Comparison of ENCODE assay signal across 23 cellular contexts in the genomic region with DNA sequence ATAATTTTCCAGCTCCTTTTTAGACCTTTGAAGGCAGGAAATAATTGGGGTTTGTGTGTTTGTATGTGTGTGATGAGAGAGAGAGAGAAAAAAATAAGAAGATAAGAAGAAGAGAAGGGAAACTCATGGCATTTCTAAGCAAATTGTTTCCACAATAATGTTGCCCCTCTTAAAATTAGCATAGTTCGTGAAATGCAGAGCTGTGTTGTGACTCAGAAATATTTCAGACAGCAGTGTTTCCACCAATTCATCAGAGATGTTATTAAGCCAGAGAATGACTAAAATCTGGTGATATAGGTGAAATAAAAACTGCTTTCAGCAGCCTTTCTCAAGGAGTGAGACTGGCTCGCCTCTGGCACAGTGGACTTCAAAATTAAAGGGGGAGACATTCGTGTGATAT.
A peak's percentile ranks its signal among the peaks of the same experiment; 100 is the strongest.
DNase-seq lines count a peak whose midpoint lies in the region; ATAC-seq, FAIRE-seq and TF ChIP-seq lines count a peak whose summit lies in the region.
"Had no signal": no experiment of that assay in that cellular context is flagged by ENCODE, and none has a peak within 500 bp of the region (broad histone marks: within the 10 kb centered on the region; RNA-seq: fewer than 3 reads in every experiment).

No MANE protein-coding gene starts in this region.

- no peak overlapping the region for H3K4me3 Mint-ChIP-seq in activated T-cell treated with anti-CD3 and anti-CD28 coated beads, Interleukin-2, amount 50 U/mL, for 24 hours
- H3K4me3 Mint-ChIP-seq in activated CD8-positive, alpha-beta T cell treated with anti-CD3 and anti-CD28 coated beads for 36 hours, result no peak overlapping the region
- H3K4me3 Mint-ChIP-seq: activated naive CD8-positive, alpha-beta T cell treated with anti-CD3 and anti-CD28 coated beads, Interleukin-2, amount 50 U/mL, for 24 hours; activated T-cell treated with anti-CD3 and anti-CD28 coated beads, Interleukin-2, amount 50 U/mL, for 4 hours; T-helper 1 cell treated with Interleukin-12 subunit alpha and Interleukin-12 subunit beta and Interleukin-4 antibody, amounts not matched to agents 30 μg/mL and 1 μg/mL, for 36 hours had no signal

- H3K79me2 ChIP-seq in GM23248 (ENCODE audit: insufficient read depth), result no peaks in the 10 kb centered on the region

- no peak overlapping the region for H3K9ac ChIP-seq in GM23248

- no peak for TF ChIP-seq EP300 in A549 (IDR thresholded peaks at IDR 0.05)

- H3K4me1 ChIP-seq in A549 (peaks cover 62% of the 10 kb centered on the region), GM23248 (ENCODE audit: insufficient read depth) (peaks cover 20% of the 10 kb centered on the region), SJSA1 (replicated peaks) (peaks cover 32% of the 10 kb centered on the region)
- H3K4me1 ChIP-seq: lower lobe of right lung had no signal

- CTCF ChIA-PET in A549 (lab: Yijun Ruan, JAX), result interaction anchor here (0.6 to 3.4 kb wide), 12 partner anchors 9 to 498 kb away, joined by 3 to 29 read pairs (median 4); no protein-coding TSS in a partner anchor
- CTCF ChIA-PET in activated CD8-positive, alpha-beta T cell treated with anti-CD3 and anti-CD28 coated beads for 36 hours (lab: Charles Lee), result no interaction called here

- no peak for TF ChIP-seq POLR2A in A549 (IDR thresholded peaks at IDR 0.05; ENCODE audit: low read length)

- no peaks in the 10 kb centered on the region for H3K36me3 ChIP-seq in GM23248 (ENCODE audit: low read depth)
- H3K36me3 ChIP-seq in SJSA1, result no peaks in the 10 kb centered on the region
- H3K36me3 ChIP-seq: lower lobe of right lung had no signal

- no peak for TF ChIP-seq RAD21 in A549 (conservative IDR thresholded peaks at IDR 0.05 in 1 of 2, IDR thresholded peaks at IDR 0.05 in 1 of 2)

- POLR2A ChIA-PET in A549 (lab: Yijun Ruan, JAX), result interaction anchor here (0.6 to 1.8 kb wide), 12 partner anchors 10 to 500 kb away, joined by 3 to 19 read pairs (median 4); partner anchors contain the start of gene ARHGAP5
- POLR2A ChIA-PET in activated CD8-positive, alpha-beta T cell treated with anti-CD3 and anti-CD28 coated beads for 36 hours (lab: Charles Lee), result no interaction called here

- H3K4me3 ChIP-seq in A549 (no peak overlapping the region), GM23248 (no peak overlapping the region), SJSA1 (no peak overlapping the region)
- H3K4me3 ChIP-seq: body of pancreas, lower lobe of right lung had no signal

- FAIRE-seq in A549 (lab: Jason Lieb, UNC), result no peak

- H3K4me1 Mint-ChIP-seq in activated T-cell treated with anti-CD3 and anti-CD28 coated beads, Interleukin-2, amount 50 U/mL, for 24 hours (ENCODE audit: low read depth), result peaks cover 3% of the 10 kb centered on the region
- no peaks in the 10 kb centered on the region for H3K4me1 Mint-ChIP-seq in activated CD8-positive, alpha-beta T cell treated with anti-CD3 and anti-CD28 coated beads for 36 hours (ENCODE audit: low read depth)

- WGBS in A549 (ENCODE audit: missing lambda C conversion rate), result 26% methylated on average over 3 of the region's 3 CpGs
- 40 to 41% methylated on average over 3 of the region's 3 CpGs for WGBS in GM23248 (ENCODE audit: low coverage in 1 of 2, low lambda C conversion rate in 2 of 2, missing lambda C conversion rate in 2 of 2), 2 experiments

- peaks cover 25% of the 10 kb centered on the region for H3F3A ChIP-seq in GM23248 (ENCODE audit: insufficient read depth)

- H2AFZ ChIP-seq in GM23248, result no peak overlapping the region

- H3K36me3 Mint-ChIP-seq in activated T-cell treated with anti-CD3 and anti-CD28 coated beads, Interleukin-2, amount 50 U/mL, for 24 hours (ENCODE audit: low read depth), result no peaks in the 10 kb centered on the region
- H3K36me3 Mint-ChIP-seq in activated CD8-positive, alpha-beta T cell treated with anti-CD3 and anti-CD28 coated beads for 36 hours (ENCODE audit: low read depth), result no peaks in the 10 kb centered on the region

- ATAC-seq in A549 (no peak), GM18909 (IDR thresholded peaks at IDR 0.05; ENCODE audit: poor library complexity, unreplicated experiment) (no peak)
- ATAC-seq in activated CD8-positive, alpha-beta T cell treated with anti-CD3 and anti-CD28 coated beads for 36 hours, result no peak
- ATAC-seq: activated T-cell treated with anti-CD3 and anti-CD28 coated beads, Interleukin-2, amount 50 U/mL, for 4 hours; body of pancreas; lower lobe of right lung had no signal

- H3K27me3 ChIP-seq in GM23248 (replicated peaks; ENCODE audit: insufficient read depth), result no peaks in the 10 kb centered on the region
- H3K27me3 ChIP-seq in SJSA1 (replicated peaks), result no peaks in the 10 kb centered on the region
- H3K27me3 ChIP-seq: body of pancreas had no signal

- H3K4me2 ChIP-seq in A549 (peak overlapping the region; percentile 87), GM23248 (ENCODE audit: unreplicated experiment) (peak overlapping the region; percentile 11)

- DNase-seq in A549 (ENCODE audit: low read depth in 1 of 2, low spot score in 1 of 2), result no peak
- peak; percentile 60 for DNase-seq in GM23248
- DNase-seq in SJSA1 (ENCODE audit: low read depth in 1 of 2, low spot score in 2 of 2), result no peak
- DNase-seq in epithelial cell of prostate (ENCODE audit: low read depth, low spot score), result no peak
- no peak for DNase-seq in activated T-cell treated with anti-CD3 and anti-CD28 coated beads, Interleukin-2, amount 50 U/mL, for 24 hours
- DNase-seq in activated CD8-positive, alpha-beta T cell treated with anti-CD3 and anti-CD28 coated beads for 36 hours, result no peak
- DNase-seq in LoVo (ENCODE audit: low spot score), result no peak
- DNase-seq: activated CD4-positive, alpha-beta T cell treated with anti-CD3 and anti-CD28 coated beads for 1 hour; activated gamma-delta T cell treated with Interleukin-2 at 50 U/mL for 16 hours; activated naive CD8-positive, alpha-beta T cell treated with anti-CD3 and anti-CD28 coated beads, Interleukin-2, amount 50 U/mL, for 24 hours; activated T-cell treated with anti-CD3 and anti-CD28 coated beads, Interleukin-2, amount 50 U/mL, for 4 hours; body of pancreas; DMS79; GF-D8; glutamatergic neuron; lower lobe of right lung; NCI-H2029; NCI-H2227 treated with DMSO at 0.1 percent for 48 hours; posterior cingulate gyrus; stimulated activated CD4-positive, alpha-beta T cell treated with anti-CD3 and anti-CD28 coated beads, Interleukin-4, amount 100 ng/mL, for 4 hours; stimulated activated naive CD4-positive, alpha-beta T cell had no signal

- no peaks in the 10 kb centered on the region for H4K20me1 ChIP-seq in GM23248 (ENCODE audit: insufficient read depth)

- no peak overlapping the region for H3K27ac Mint-ChIP-seq in activated T-cell treated with anti-CD3 and anti-CD28 coated beads, Interleukin-2, amount 50 U/mL, for 24 hours
- H3K27ac Mint-ChIP-seq in activated CD8-positive, alpha-beta T cell treated with anti-CD3 and anti-CD28 coated beads for 36 hours, result no peak overlapping the region
- H3K27ac Mint-ChIP-seq: activated naive CD8-positive, alpha-beta T cell treated with anti-CD3 and anti-CD28 coated beads, Interleukin-2, amount 50 U/mL, for 24 hours; T-helper 1 cell treated with Interleukin-12 subunit alpha and Interleukin-12 subunit beta and Interleukin-4 antibody, amounts not matched to agents 30 μg/mL and 1 μg/mL, for 36 hours had no signal

- intact Hi-C loops in activated CD8-positive, alpha-beta T cell treated with anti-CD3 and anti-CD28 coated beads for 36 hours (cut with micrococcal nuclease), result no loop called here

- in situ Hi-C loops in GM23248 (cut with MboI), result no loop called here

- H3K9me3 Mint-ChIP-seq in activated T-cell treated with anti-CD3 and anti-CD28 coated beads, Interleukin-2, amount 50 U/mL, for 24 hours, result no peaks in the 10 kb centered on the region
- no peaks in the 10 kb centered on the region for H3K9me3 Mint-ChIP-seq in activated CD8-positive, alpha-beta T cell treated with anti-CD3 and anti-CD28 coated beads for 36 hours
- H3K9me3 Mint-ChIP-seq: activated naive CD8-positive, alpha-beta T cell treated with anti-CD3 and anti-CD28 coated beads, Interleukin-2, amount 50 U/mL, for 24 hours; activated T-cell treated with anti-CD3 and anti-CD28 coated beads, Interleukin-2, amount 50 U/mL, for 4 hours; T-helper 1 cell treated with Interleukin-12 subunit alpha and Interleukin-12 subunit beta and Interleukin-4 antibody, amounts not matched to agents 30 μg/mL and 1 μg/mL, for 36 hours had no signal

- H3K27me3 Mint-ChIP-seq in activated T-cell treated with anti-CD3 and anti-CD28 coated beads, Interleukin-2, amount 50 U/mL, for 24 hours, result peaks cover 5% of the 10 kb centered on the region
- H3K27me3 Mint-ChIP-seq in activated CD8-positive, alpha-beta T cell treated with anti-CD3 and anti-CD28 coated beads for 36 hours, result peaks cover 11% of the 10 kb centered on the region

- no peaks in the 10 kb centered on the region for H3K9me2 ChIP-seq in GM23248 (ENCODE audit: insufficient read depth)

- peak overlapping the region; percentile 89 to 92 for H3K27ac ChIP-seq in A549
- H3K27ac ChIP-seq in GM23248, result peak overlapping the region; percentile 24
- peak overlapping the region; percentile 48 for H3K27ac ChIP-seq in SJSA1
- H3K27ac ChIP-seq in epithelial cell of prostate, result peak overlapping the region; percentile 13
- H3K27ac ChIP-seq: body of pancreas, lower lobe of right lung had no signal

- no peak for TF ChIP-seq CTCF in A549 (IDR thresholded peaks at IDR 0.05)
- TF ChIP-seq CTCF in activated CD8-positive, alpha-beta T cell treated with anti-CD3 and anti-CD28 coated beads for 36 hours (IDR thresholded peaks at IDR 0.05), result no peak

- no peaks in the 10 kb centered on the region for H3K9me3 ChIP-seq in A549
- H3K9me3 ChIP-seq in GM23248 (ENCODE audit: low read depth), result no peaks in the 10 kb centered on the region
- no peaks in the 10 kb centered on the region for H3K9me3 ChIP-seq in SJSA1 (replicated peaks)
- H3K9me3 ChIP-seq: body of pancreas, lower lobe of right lung had no signal

TF ChIP-seq in A549, 52 proteins besides CTCF, POLR2A, EP300 and RAD21 (continues in another document):
- TF ChIP-seq FOSL2 (IDR thresholded peaks at IDR 0.05) (no peak), FOSL2 (CRISPR knock-in tag; IDR thresholded peaks at IDR 0.05) (no peak), RNF2 (IDR thresholded peaks at IDR 0.05; ENCODE audit: borderline replicate concordance, low read depth) (no peak), ESRRA (IDR thresholded peaks at IDR 0.05; ENCODE audit: borderline replicate concordance, low read length) (no peak), NPAS2 (CRISPR knock-in tag; IDR thresholded peaks at IDR 0.05; ENCODE audit: borderline replicate concordance) (no peak), MYC (IDR thresholded peaks at IDR 0.05; ENCODE audit: borderline replicate concordance, low read length) (no peak)
- TF ChIP-seq, protein P1, sequence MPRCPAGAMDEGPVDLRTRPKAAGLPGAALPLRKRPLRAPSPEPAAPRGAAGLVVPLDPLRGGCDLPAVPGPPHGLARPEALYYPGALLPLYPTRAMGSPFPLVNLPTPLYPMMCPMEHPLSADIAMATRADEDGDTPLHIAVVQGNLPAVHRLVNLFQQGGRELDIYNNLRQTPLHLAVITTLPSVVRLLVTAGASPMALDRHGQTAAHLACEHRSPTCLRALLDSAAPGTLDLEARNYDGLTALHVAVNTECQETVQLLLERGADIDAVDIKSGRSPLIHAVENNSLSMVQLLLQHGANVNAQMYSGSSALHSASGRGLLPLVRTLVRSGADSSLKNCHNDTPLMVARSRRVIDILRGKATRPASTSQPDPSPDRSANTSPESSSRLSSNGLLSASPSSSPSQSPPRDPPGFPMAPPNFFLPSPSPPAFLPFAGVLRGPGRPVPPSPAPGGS (IDR thresholded peaks at IDR 0.05), result no peak

Comparison
In these comparisons a context has a peak if more than half of its experiments do, and no peak if none do; other contexts are left out.
1. H3K27ac ChIP-seq: peak in every context shown above with its lines; median percentile 90 in A549; 48 in SJSA1; 24 in GM23248; 13 in epithelial cell of prostate.